25 cellular contexts compared by ENCODE assay signal in the genomic region with DNA sequence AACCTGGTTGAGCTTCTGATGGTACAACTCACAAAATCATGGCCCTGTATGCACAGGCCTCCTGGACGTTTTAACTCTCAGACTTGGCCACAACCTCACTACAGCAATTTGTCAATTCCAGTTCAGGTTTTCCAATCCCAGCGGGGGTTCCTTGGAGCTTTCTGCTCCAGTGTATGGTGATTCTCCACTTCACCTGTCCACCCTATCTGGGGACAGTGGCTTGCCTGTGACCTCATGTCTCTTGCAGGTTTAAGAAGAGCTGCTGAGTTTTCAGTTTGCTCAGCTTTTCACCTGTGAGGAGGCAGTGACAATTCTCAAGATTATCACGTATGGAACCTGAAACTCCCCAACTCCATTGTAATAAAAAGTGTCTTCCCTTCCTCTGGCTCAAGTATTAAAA.
"Had no signal": no experiment of that assay in that cellular context is flagged by ENCODE, and none has a peak within 500 bp of the region (broad histone marks: within the 10 kb centered on the region; RNA-seq: fewer than 3 reads in every experiment).

No MANE protein-coding gene starts in this region.

- H3K4me3 Mint-ChIP-seq: dendritic cell treated with granulocyte-macrophage colony-stimulating factor and Interleukin-4, amounts not matched to agents 40 ng/mL and 50 ng/mL, for 4 days; endodermal cell; memory B cell; nephron; neural progenitor cell; stimulated activated memory B cell treated with anti-CD40 and anti-IgM and Interleukin-4, amounts not matched to agents 10 μg/mL and 1 μg/mL and 100 μg/mL, for 72 hours had no signal

- H3K27me3 ChIP-seq: colonic mucosa, gastrocnemius medialis, neural progenitor cell, right atrium auricular region, sigmoid colon, tibial nerve, upper lobe of left lung had no signal

- H3K4me1 ChIP-seq: colonic mucosa, gastrocnemius medialis, neural progenitor cell, prostate gland, right atrium auricular region, sigmoid colon, upper lobe of left lung had no signal

- H3K9me3 ChIP-seq: colonic mucosa, gastrocnemius medialis, prostate gland, right atrium auricular region, sigmoid colon, thoracic aorta, tibial nerve, upper lobe of left lung had no signal

- H3K27ac Mint-ChIP-seq: dendritic cell treated with granulocyte-macrophage colony-stimulating factor and Interleukin-4, amounts not matched to agents 40 ng/mL and 50 ng/mL, for 4 days; endodermal cell; memory B cell; nephron; neural progenitor cell; stimulated activated memory B cell treated with anti-CD40 and anti-IgM and Interleukin-4, amounts not matched to agents 10 μg/mL and 1 μg/mL and 100 μg/mL, for 72 hours had no signal

- H3K36me3 ChIP-seq: colonic mucosa, neural progenitor cell, prostate gland, upper lobe of left lung had no signal

- ATAC-seq: esophagus mucosa; gastrocnemius medialis; left lobe of liver; stimulated activated memory B cell treated with anti-CD40 and anti-IgM and Interleukin-4, amounts not matched to agents 10 μg/mL and 1 μg/mL and 100 μg/mL, for 72 hours; stimulated activated naive CD8-positive, alpha-beta T cell treated with anti-CD3 and anti-CD28 coated beads, Interleukin-15, Interleukin-2, amounts not matched to agents 100 U/mL and 50 U/mL, for 24 hours had no signal

- H3K4me1 Mint-ChIP-seq: endodermal cell; memory B cell; nephron; neural progenitor cell; stimulated activated memory B cell treated with anti-CD40 and anti-IgM and Interleukin-4, amounts not matched to agents 10 μg/mL and 1 μg/mL and 100 μg/mL, for 72 hours had no signal

- H3K4me3 ChIP-seq: colonic mucosa, gastrocnemius medialis, lung, neural progenitor cell, prostate gland, right atrium auricular region, sigmoid colon, thoracic aorta, tibial nerve, upper lobe of left lung had no signal

- H3K9me3 Mint-ChIP-seq: dendritic cell treated with granulocyte-macrophage colony-stimulating factor and Interleukin-4, amounts not matched to agents 40 ng/mL and 50 ng/mL, for 4 days had no signal

- DNase-seq: colonic mucosa; effector CD8-positive, alpha-beta T cell; endodermal cell; foreskin fibroblast; gastrocnemius medialis; head of caudate nucleus; kidney; sigmoid colon; stimulated activated CD4-positive, alpha-beta T cell treated with anti-CD3 and anti-CD28 coated beads, Interleukin-2, amount 100 ng/mL, for 24 hours; stimulated activated CD4-positive, alpha-beta T cell treated with anti-CD3 and anti-CD28 coated beads, Interleukin-4, amount 100 ng/mL, for 24 hours; stimulated activated naive CD8-positive, alpha-beta T cell treated with anti-CD3 and anti-CD28 coated beads, Interleukin-15, Interleukin-2, amounts not matched to agents 100 U/mL and 50 U/mL, for 24 hours; upper lobe of left lung had no signal

- H3K27ac ChIP-seq: colonic mucosa, epithelial cell of prostate, gastrocnemius medialis, neural progenitor cell, prostate gland, right atrium auricular region, sigmoid colon, thoracic aorta, tibial nerve, upper lobe of left lung had no signal
